Comparison of ENCODE assay signal across 1 cellular context in the genomic region with DNA sequence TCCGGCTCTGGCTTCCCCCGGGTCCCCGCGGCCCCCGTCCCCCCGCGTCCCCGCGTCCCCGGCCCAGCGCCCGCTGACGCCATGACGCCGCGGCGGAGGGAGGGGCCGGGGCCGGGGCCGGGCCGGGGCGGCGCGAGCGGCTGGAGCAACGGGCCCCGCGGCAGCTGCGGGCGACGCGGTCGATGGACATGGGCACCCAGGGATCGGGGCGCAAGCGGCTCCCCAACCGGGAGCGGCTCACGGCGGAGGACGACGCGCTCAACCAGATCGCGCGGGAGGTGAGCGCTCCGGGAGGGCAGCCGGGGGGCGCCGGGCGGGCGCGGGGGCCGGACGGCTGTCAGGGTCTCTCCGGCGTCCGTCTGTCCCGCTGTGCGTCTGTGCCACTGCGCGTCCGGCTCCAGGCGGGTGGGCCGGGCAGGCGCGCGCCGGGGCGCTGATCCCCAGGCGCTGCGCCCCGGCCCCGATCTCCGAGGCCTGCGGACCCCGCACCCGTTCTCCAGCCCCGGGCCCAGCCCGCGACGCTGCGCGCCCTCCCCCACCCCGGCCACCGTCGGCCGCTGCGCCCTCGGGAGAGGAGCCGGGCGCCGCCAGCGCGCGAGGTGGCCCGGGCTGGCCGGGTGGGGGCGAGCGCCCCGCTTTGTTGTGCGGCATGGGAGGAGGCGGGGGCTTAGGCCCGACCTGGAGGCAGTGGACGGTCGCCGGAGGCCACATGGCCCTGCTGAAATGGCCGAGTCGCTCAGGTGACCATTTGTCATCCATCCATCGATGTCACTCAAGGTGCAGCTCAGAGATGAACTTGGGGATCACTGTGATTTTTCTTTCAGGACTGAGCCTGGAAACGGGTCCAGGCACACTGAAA.
TF ChIP-seq lines count a peak whose summit lies in the region.

A gene with protein sequence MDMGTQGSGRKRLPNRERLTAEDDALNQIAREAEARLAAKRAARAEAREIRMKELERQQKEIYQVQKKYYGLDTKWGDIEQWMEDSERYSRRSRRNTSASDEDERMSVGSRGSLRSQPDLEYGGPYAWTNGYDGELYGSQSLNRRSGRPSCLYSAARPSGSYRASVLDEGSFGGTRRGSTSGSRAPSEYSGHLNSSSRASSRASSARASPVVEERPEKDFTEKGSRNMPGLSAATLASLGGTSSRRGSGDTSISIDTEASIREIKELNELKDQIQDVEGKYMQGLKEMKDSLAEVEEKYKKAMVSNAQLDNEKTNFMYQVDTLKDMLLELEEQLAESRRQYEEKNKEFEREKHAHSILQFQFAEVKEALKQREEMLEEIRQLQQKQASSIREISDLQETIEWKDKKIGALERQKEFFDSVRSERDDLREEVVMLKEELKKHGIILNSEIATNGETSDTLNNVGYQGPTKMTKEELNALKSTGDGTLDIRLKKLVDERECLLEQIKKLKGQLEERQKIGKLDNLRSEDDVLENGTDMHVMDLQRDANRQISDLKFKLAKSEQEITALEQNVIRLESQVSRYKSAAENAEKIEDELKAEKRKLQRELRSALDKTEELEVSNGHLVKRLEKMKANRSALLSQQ (plus strand): TSS at position 125 of the 859 bp plus-strand sequence. CDS start 58 bp downstream, at position 183.

TF ChIP-seq in K562, 482 proteins besides CTCF, POLR2A, EP300 and RAD21 (continued from another document):
- TF ChIP-seq, protein P1, sequence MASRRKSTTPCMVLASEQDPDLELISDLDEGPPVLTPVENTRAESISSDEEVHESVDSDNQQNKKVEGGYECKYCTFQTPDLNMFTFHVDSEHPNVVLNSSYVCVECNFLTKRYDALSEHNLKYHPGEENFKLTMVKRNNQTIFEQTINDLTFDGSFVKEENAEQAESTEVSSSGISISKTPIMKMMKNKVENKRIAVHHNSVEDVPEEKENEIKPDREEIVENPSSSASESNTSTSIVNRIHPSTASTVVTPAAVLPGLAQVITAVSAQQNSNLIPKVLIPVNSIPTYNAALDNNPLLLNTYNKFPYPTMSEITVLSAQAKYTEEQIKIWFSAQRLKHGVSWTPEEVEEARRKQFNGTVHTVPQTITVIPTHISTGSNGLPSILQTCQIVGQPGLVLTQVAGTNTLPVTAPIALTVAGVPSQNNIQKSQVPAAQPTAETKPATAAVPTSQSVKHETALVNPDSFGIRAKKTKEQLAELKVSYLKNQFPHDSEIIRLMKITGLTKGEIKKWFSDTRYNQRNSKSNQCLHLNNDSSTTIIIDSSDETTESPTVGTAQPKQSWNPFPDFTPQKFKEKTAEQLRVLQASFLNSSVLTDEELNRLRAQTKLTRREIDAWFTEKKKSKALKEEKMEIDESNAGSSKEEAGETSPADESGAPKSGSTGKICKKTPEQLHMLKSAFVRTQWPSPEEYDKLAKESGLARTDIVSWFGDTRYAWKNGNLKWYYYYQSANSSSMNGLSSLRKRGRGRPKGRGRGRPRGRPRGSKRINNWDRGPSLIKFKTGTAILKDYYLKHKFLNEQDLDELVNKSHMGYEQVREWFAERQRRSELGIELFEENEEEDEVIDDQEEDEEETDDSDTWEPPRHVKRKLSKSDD (conservative IDR thresholded peaks at IDR 0.05; ENCODE audit: low read length) = no peak
- TF ChIP-seq SUPT5H (IDR thresholded peaks at IDR 0.05) (no peak), L3MBTL2 (IDR thresholded peaks at IDR 0.05) (no peak), RFX7 (CRISPR knock-in tag; IDR thresholded peaks at IDR 0.05) (no peak), GATA2 (CRISPR knock-in tag; IDR thresholded peaks at IDR 0.05) (no peak), BRF1 (IDR thresholded peaks at IDR 0.05; ENCODE audit: borderline replicate concordance, extremely low read depth, insufficient read length) (no peak)
- TF ChIP-seq, protein P2, sequence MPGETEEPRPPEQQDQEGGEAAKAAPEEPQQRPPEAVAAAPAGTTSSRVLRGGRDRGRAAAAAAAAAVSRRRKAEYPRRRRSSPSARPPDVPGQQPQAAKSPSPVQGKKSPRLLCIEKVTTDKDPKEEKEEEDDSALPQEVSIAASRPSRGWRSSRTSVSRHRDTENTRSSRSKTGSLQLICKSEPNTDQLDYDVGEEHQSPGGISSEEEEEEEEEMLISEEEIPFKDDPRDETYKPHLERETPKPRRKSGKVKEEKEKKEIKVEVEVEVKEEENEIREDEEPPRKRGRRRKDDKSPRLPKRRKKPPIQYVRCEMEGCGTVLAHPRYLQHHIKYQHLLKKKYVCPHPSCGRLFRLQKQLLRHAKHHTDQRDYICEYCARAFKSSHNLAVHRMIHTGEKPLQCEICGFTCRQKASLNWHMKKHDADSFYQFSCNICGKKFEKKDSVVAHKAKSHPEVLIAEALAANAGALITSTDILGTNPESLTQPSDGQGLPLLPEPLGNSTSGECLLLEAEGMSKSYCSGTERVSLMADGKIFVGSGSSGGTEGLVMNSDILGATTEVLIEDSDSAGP (CRISPR knock-in tag; IDR thresholded peaks at IDR 0.05) = no peak
